ENCODE assay signal across 8 cellular contexts in genomic region chr2:36352024-36352398, GRCh38. TPM values are rescaled to one million over a fixed set of nuclear protein-coding genes. Genes with fewer than 3 reads are reported as not detected.
DNase-seq lines count a peak whose midpoint lies in the region; ATAC-seq and TF ChIP-seq lines count a peak whose summit lies in the region.

No MANE protein-coding gene starts in this region.

- peak; percentile 61 for TF ChIP-seq CTCF in AG04450 (IDR thresholded peaks at IDR 0.05; ENCODE audit: low read depth, low read length)
- TF ChIP-seq CTCF in GM12872 (IDR thresholded peaks at IDR 0.05; ENCODE audit: insufficient read depth, low read depth, low read length), result peak; percentile 62
- TF ChIP-seq CTCF in mucosa of descending colon (IDR thresholded peaks at IDR 0.05), result peak; percentile 30

- POLR2A ChIA-PET in AG04450 (lab: Yijun Ruan, JAX), result interaction anchor here (1.2 kb wide), 1 partner anchor 13 kb away, joined by 3 read pairs; no protein-coding TSS in a partner anchor

- intact Hi-C loops in mucosa of descending colon (cut with DNase I, micrococcal nuclease), result loop anchor here (5.0 to 10.0 kb wide), 4 partner anchors 153 to 435 kb away; no protein-coding TSS in a partner anchor

- H3K36me3 ChIP-seq in mucosa of descending colon (ENCODE audit: low read depth), result no peaks in the 10 kb centered on the region

- H3K27ac ChIP-seq in AG04450 (ENCODE audit: low read depth, low read length), result no peak overlapping the region
- H3K27ac ChIP-seq in caudate nucleus (ENCODE audit: low read depth, low read length), result peak overlapping the region; percentile 18

- CTCF ChIA-PET in AG04450 (lab: Charles Lee), result interaction anchor here (0.6 to 3.8 kb wide), 31 partner anchors 8 to 434 kb away, joined by 3 to 37 read pairs (median 5); no protein-coding TSS in a partner anchor

- no peak overlapping the region for H3K4me3 ChIP-seq in AG04450 (ENCODE audit: low read depth, low read length)
- H3K4me3 ChIP-seq in mucosa of descending colon, result no peak overlapping the region

- H3K9me3 ChIP-seq in AG04450 (ENCODE audit: control insufficient read depth, insufficient read depth, low read length) (no peaks in the 10 kb centered on the region; the same call in 1 of the 2 replicates), mucosa of descending colon (no peaks in the 10 kb centered on the region)

- DNase-seq in AG04450 (ENCODE audit: low read depth, low spot score) (no peak), NCI-H69 (lab: John Stamatoyannopoulos, UW) (peak; percentile 32), caudate nucleus (lab: John Stamatoyannopoulos, UW) (no peak), mucosa of descending colon (peak in 1 of 3 donors; percentile 58), HPDE6-E6E7 (ENCODE audit: extremely low spot score) (no peak)

- no peaks in the 10 kb centered on the region for H3K4me1 ChIP-seq in mucosa of descending colon (ENCODE audit: low read depth)

- no peaks in the 10 kb centered on the region for H3K27me3 ChIP-seq in AG04450 (ENCODE audit: control insufficient read depth, insufficient read depth, low read length)

- ATAC-seq in mucosa of descending colon (no peak), GM18868 (IDR thresholded peaks at IDR 0.05; ENCODE audit: unreplicated experiment) (no peak), GM21367 (IDR thresholded peaks at IDR 0.05; ENCODE audit: unreplicated experiment) (no peak)

RNA-seq across cellular contexts. Expression of gene CRIM1, which starts 3.6 kb away (rescaled TPM):
- 142 and 168 TPM in 2 replicates for polyA plus RNA-seq in AG04450 (2011; rRNA removed)
- 532 and 827 TPM in 2 replicates for polyA minus RNA-seq in AG04450 (2011; rRNA and poly(A)+ RNA removed)
- 100 to 1,000 TPM in 1 of 3 donors, 10 to 100 TPM in 2; 66.9 to 104 (median 85.8) TPM for total RNA-seq in mucosa of descending colon
